Comparison of ENCODE assay signal across 8 cellular contexts in the genomic region with DNA sequence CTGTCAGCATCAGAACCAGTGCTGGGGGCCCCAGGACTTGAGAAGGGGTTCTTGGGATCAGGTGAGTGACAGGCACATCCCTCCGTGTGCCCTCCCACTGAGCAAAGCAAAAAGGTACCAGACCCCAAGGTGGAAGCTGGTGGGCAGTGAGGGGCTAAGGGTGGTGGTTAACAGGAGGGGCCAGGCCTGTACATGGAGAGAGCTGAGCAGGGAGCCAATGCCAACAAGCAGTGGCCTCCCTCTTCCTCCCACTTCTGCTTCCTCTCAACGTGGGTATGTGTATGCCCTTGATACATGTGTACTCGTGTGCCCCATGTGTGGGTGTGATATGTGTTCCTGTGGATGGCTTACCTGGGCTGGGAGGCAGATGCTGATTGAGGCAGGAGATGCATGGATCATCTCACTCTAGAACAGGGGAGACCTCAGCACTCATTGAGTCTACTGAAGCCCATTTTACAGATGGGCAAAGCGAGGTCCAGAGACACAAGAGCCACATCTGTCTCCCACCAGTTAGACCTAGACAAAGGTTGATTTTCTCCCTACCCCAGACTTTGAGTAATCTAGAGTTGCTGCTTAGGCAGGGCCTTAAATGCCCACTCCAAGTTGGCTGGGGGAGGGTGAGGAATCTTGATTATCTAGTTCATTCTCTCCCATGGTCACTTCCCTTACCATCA. TPM values are rescaled to one million over a fixed set of nuclear protein-coding genes. Genes with fewer than 3 reads are reported as not detected.
A peak's percentile ranks its signal among the peaks of the same experiment; 100 is the strongest.
DNase-seq lines count a peak whose midpoint lies in the region; ATAC-seq and TF ChIP-seq lines count a peak whose summit lies in the region.

No MANE protein-coding gene starts in this region.

- H3K4me1 Mint-ChIP-seq in Calu3 (ENCODE audit: low read depth, unreplicated experiment): peaks cover 34% of the 10 kb centered on the region
- peaks cover 44% of the 10 kb centered on the region for H3K4me1 Mint-ChIP-seq in T-helper 17 cell
- H3K4me1 Mint-ChIP-seq in glutamatergic neuron (ENCODE audit: low read depth, unreplicated experiment): peaks cover 6% of the 10 kb centered on the region

- CTCF ChIA-PET in Calu3 (lab: Charles Lee): interaction anchor here (1.1 kb wide), 1 partner anchor 256 kb away, joined by 5 read pairs; no protein-coding TSS in a partner anchor

- no peak overlapping the region for H3K27ac Mint-ChIP-seq in Calu3 (ENCODE audit: unreplicated experiment)
- peak overlapping the region; percentile 81 for H3K27ac Mint-ChIP-seq in T-helper 17 cell
- no peak overlapping the region for H3K27ac Mint-ChIP-seq in glutamatergic neuron (ENCODE audit: unreplicated experiment)

- no peaks in the 10 kb centered on the region for H3K9me3 Mint-ChIP-seq in Calu3 (ENCODE audit: low read depth, unreplicated experiment)
- peaks cover 12% of the 10 kb centered on the region for H3K9me3 Mint-ChIP-seq in glutamatergic neuron (ENCODE audit: unreplicated experiment)

- DNase-seq in Calu3 (no peak), T-helper 17 cell (no peak), glutamatergic neuron (peak; percentile 1), posterior vena cava (ENCODE audit: low spot score) (peak; percentile 28), midbrain (lab: John Stamatoyannopoulos, UW) (no peak)

- H3K27me3 Mint-ChIP-seq in Calu3 (ENCODE audit: unreplicated experiment) (peaks cover 18% of the 10 kb centered on the region), T-helper 17 cell (peaks cover 28% of the 10 kb centered on the region), glutamatergic neuron (ENCODE audit: unreplicated experiment) (peaks cover 24% of the 10 kb centered on the region)

- ATAC-seq in T-helper 17 cell: no peak
- no peak for ATAC-seq in HG03045 (IDR thresholded peaks at IDR 0.05; ENCODE audit: unreplicated experiment)
- no peak for ATAC-seq in HG03457 (IDR thresholded peaks at IDR 0.05; ENCODE audit: unreplicated experiment)
- ATAC-seq in HG02571 (IDR thresholded peaks at IDR 0.05; ENCODE audit: unreplicated experiment): no peak

- H3K4me3 Mint-ChIP-seq in Calu3 (ENCODE audit: low read depth, unreplicated experiment): peak overlapping the region; percentile 80
- peak overlapping the region; percentile 91 for H3K4me3 Mint-ChIP-seq in T-helper 17 cell
- peak overlapping the region; percentile 49 for H3K4me3 Mint-ChIP-seq in glutamatergic neuron (ENCODE audit: unreplicated experiment)

- TF ChIP-seq CTCF in Calu3 (IDR thresholded peaks at IDR 0.05; ENCODE audit: unreplicated experiment) (no peak), glutamatergic neuron (IDR thresholded peaks at IDR 0.05; ENCODE audit: partially characterized antibody, unreplicated experiment) (no peak)

- intact Hi-C loops in Calu3 (cut with micrococcal nuclease; ENCODE audit: unreplicated experiment) (no loop called here), posterior vena cava (cut with DNase I) (no loop called here)

- H3K9me3 ChIP-seq in T-helper 17 cell (ENCODE audit: control insufficient read depth, low read length, poor library complexity, severe bottlenecking): no peaks in the 10 kb centered on the region

- TSS peak; percentile 24 for BruUV-seq in Calu3 (replicated peaks; lab: Mats Ljungman, UMichigan)

- H3K36me3 Mint-ChIP-seq in Calu3 (ENCODE audit: insufficient read depth, unreplicated experiment): peaks cover 21% of the 10 kb centered on the region
- no peaks in the 10 kb centered on the region for H3K36me3 Mint-ChIP-seq in T-helper 17 cell (ENCODE audit: low read depth)
- H3K36me3 Mint-ChIP-seq in glutamatergic neuron (ENCODE audit: unreplicated experiment): no peaks in the 10 kb centered on the region

RNA-seq across cellular contexts. Expression of gene VIPR1, which starts 0.9 kb away (rescaled TPM):
- total RNA-seq in Calu3 (2022) (16.6 and 19.2 TPM in 2 replicates), T-helper 17 cell (10 to 100 TPM; 33.4 to 72.9 TPM), glutamatergic neuron (ENCODE audit: unreplicated experiment) (not detected), posterior vena cava (1 to 10 TPM; 1.3 to 2.2 TPM)

Comparison
In these comparisons a context has a peak if more than half of its experiments do, and no peak if none do; other contexts are left out.
1. DNase-seq: peak in glutamatergic neuron (single experiment) and posterior vena cava (single experiment); none in Calu3 (single experiment), T-helper 17 cell (0 of 3) and midbrain (single experiment).
2. Peak in every context shown above with its lines, with median percentiles within 50 percentile points of each other: H3K4me3 Mint-ChIP-seq.